In genomic region chr16:67873435-67874146, GRCh38 we compare ENCODE assay signal across 9 cellular contexts. TPM values are rescaled to one million over a fixed set of nuclear protein-coding genes. Genes with fewer than 3 reads are reported as not detected.
DNase-seq lines count a peak whose midpoint lies in the region; ATAC-seq, FAIRE-seq and TF ChIP-seq lines count a peak whose summit lies in the region.
"Had no signal": no experiment of that assay in that cellular context is flagged by ENCODE, and none has a peak within 500 bp of the region (broad histone marks: within the 10 kb centered on the region; RNA-seq: fewer than 3 reads in every experiment).

No MANE protein-coding gene starts in this region.

- no peak for FAIRE-seq in A549 (lab: Jason Lieb, UNC)
- FAIRE-seq: islet of Langerhans had no signal

- TF ChIP-seq EP300 in A549 (IDR thresholded peaks at IDR 0.05), result no peak

- CTCF ChIA-PET in A549 (lab: Yijun Ruan, JAX) (interaction anchor here (0.9 to 17.4 kb wide), 6 partner anchors 8 to 201 kb away, joined by 3 to 370 read pairs (median 6); partner anchors contain the start of genes CTRL, NRN1L and PSMB10), T-cell (lab: Charles Lee) (interaction anchor here in 1 of 2 donors (0.8 kb wide), 1 partner anchor 10 kb away, joined by 3 read pairs; no protein-coding TSS in a partner anchor)

- H3K27ac Mint-ChIP-seq in T-cell, result peak overlapping the region; percentile 89 to 91

- ATAC-seq in A549 (peak; percentile 1 to 47; a peak in 4 of 6 replicates), GM19452 (IDR thresholded peaks at IDR 0.05; ENCODE audit: unreplicated experiment) (peak; percentile 8), T-cell (replicated peaks in 1 of 4) (peak in 3 of 4 experiments; percentile 4 to 20 (median 15)), foreskin keratinocyte (peak; percentile 16), GM21786 (IDR thresholded peaks at IDR 0.05; ENCODE audit: unreplicated experiment) (no peak)

- H3K4me3 Mint-ChIP-seq in T-cell, result peak overlapping the region; percentile 90 to 95 (median 92)

- H3K36me3 Mint-ChIP-seq in T-cell, result peaks cover 25% of the 10 kb centered on the region

- H3K4me3 ChIP-seq in A549, result peak overlapping the region; percentile 99
- H3K4me3 ChIP-seq in skeletal muscle cell (ENCODE audit: low read depth, low read length), result peak overlapping the region; percentile 84

- TF ChIP-seq CTCF in A549 (IDR thresholded peaks at IDR 0.05) (no peak), foreskin keratinocyte (conservative IDR thresholded peaks at IDR 0.05) (no peak)

- H3K4me1 Mint-ChIP-seq in T-cell, result peaks cover 29 to 42% (median 35%) of the 10 kb centered on the region in 3 donors

- TF ChIP-seq POLR2A in A549 (IDR thresholded peaks at IDR 0.05; ENCODE audit: low read length), result no peak

- 7% methylated on average over 18 of the region's 20 CpGs for WGBS in A549 (ENCODE audit: missing lambda C conversion rate)

- no peaks in the 10 kb centered on the region for H3K27me3 ChIP-seq in foreskin keratinocyte

- no peaks in the 10 kb centered on the region for H3K27me3 Mint-ChIP-seq in T-cell

- H3K4me1 ChIP-seq in A549 (peaks cover 24% of the 10 kb centered on the region; the same call in 2 of the 3 replicates), foreskin keratinocyte (peaks cover 7% of the 10 kb centered on the region)

- DNase-seq in A549 (ENCODE audit: low read depth in 1 of 2, low spot score in 1 of 2), result no peak
- no peak for DNase-seq in T-cell
- no peak for DNase-seq in foreskin keratinocyte
- no peak for DNase-seq in skeletal muscle cell (ENCODE audit: low read depth)
- no peak for DNase-seq in occipital lobe (lab: John Stamatoyannopoulos, UW)
- DNase-seq in globus pallidus (ENCODE audit: low spot score), result no peak

- TF ChIP-seq RAD21 in A549 (conservative IDR thresholded peaks at IDR 0.05 in 1 of 2, IDR thresholded peaks at IDR 0.05 in 1 of 2), result no peak

- H3K9me3 Mint-ChIP-seq in T-cell, result no peaks in the 10 kb centered on the region

- POLR2A ChIA-PET in A549 (lab: Yijun Ruan, JAX), result interaction anchor here (0.8 to 0.9 kb wide), 2 partner anchors 11 to 28 kb away, joined by 4 to 5 read pairs; no protein-coding TSS in a partner anchor
- POLR2A ChIA-PET in T-cell (lab: Charles Lee), result interaction anchor here in 1 of 2 donors (0.6 kb wide), 1 partner anchor 835 kb away, joined by 5 read pairs; no protein-coding TSS in a partner anchor

- H3K4me2 ChIP-seq in A549, result peak overlapping the region; percentile 99

- H3K27ac ChIP-seq in A549 (peak overlapping the region; percentile 95 to 97), foreskin keratinocyte (peak overlapping the region; percentile 18)

- H3K9me3 ChIP-seq in A549, result no peaks in the 10 kb centered on the region

TF ChIP-seq in A549, 52 proteins besides CTCF, POLR2A, EP300 and RAD21:
- TF ChIP-seq MYC (IDR thresholded peaks at IDR 0.05; ENCODE audit: borderline replicate concordance, low read length) (no peak), PHF8 (IDR thresholded peaks at IDR 0.05; ENCODE audit: borderline replicate concordance, low read depth) (peak; percentile 9)

RNA-seq across cellular contexts. Expression of gene EDC4, which starts 0.7 kb away (rescaled TPM):
- polyA plus RNA-seq in A549 (2011; rRNA removed), result 21.0 and 35.3 TPM in 2 replicates
- polyA plus RNA-seq in A549 (2012; cell fraction: cytosol; rRNA removed), result 59.8 and 74.8 TPM in 2 replicates
- polyA plus RNA-seq in A549 (2012; cell fraction: nucleus; rRNA removed), result 294 and 395 TPM in 2 replicates
- polyA plus RNA-seq in A549 (2017; fragmentation: RNase III; extraction: RNeasy Plus Mini Kit Qiagen cat#74134 plus additional on column Dnase treatment), result 54.9 to 60.4 TPM (median 58.1 TPM) in 3 replicates
- 75.8 and 94.7 TPM in 2 replicates for polyA minus RNA-seq in A549 (2011; rRNA and poly(A)+ RNA removed)
- total RNA-seq in T-cell, result 100 to 1,000 TPM; 110 to 144 (median 136) TPM
- 52.4 and 53.6 TPM in 2 replicates for total RNA-seq in foreskin keratinocyte
- 34.1 and 39.6 TPM in 2 replicates for polyA plus RNA-seq in foreskin keratinocyte
- 45.2 TPM for total RNA-seq in occipital lobe

RNA-seq across cellular contexts. Expression of gene NRN1L, which starts 11.1 kb away (rescaled TPM):
- polyA plus RNA-seq in A549 (2011; rRNA removed), result 0.22 and 0.34 TPM in 2 replicates
- 0.24 and 0.34 TPM in 2 replicates for polyA plus RNA-seq in A549 (2012; cell fraction: cytosol; rRNA removed)
- polyA plus RNA-seq in A549 (2012; cell fraction: nucleus; rRNA removed), result 4.4 and 4.6 TPM in 2 replicates
- not detected in 3 replicates for polyA plus RNA-seq in A549 (2017; fragmentation: RNase III; extraction: RNeasy Plus Mini Kit Qiagen cat#74134 plus additional on column Dnase treatment)
- polyA minus RNA-seq in A549 (2011; rRNA and poly(A)+ RNA removed), result 0.33 TPM in 1 of 2 replicates, not detected in the other
- total RNA-seq in T-cell, result 1 to 10 TPM in 4 of 5 donors, under 1 TPM in 1; 0.72 to 5.3 (median 3.1) TPM
- not detected in 2 replicates for total RNA-seq in foreskin keratinocyte
- polyA plus RNA-seq in foreskin keratinocyte, result 0.11 TPM in 1 of 2 replicates, not detected in the other
- not detected for total RNA-seq in occipital lobe

RNA-seq across cellular contexts. Expression of gene PSKH1, which starts 19.5 kb away (rescaled TPM):
- polyA plus RNA-seq in A549 (2011; rRNA removed) (15.1 and 18.2 TPM in 2 replicates), A549 (2017; fragmentation: RNase III; extraction: RNeasy Plus Mini Kit Qiagen cat#74134 plus additional on column Dnase treatment) (14.6 to 15.8 TPM (median 15.7 TPM) in 3 replicates), foreskin keratinocyte (12.9 and 13.0 TPM in 2 replicates)
- polyA plus RNA-seq in A549 (2012; cell fraction: cytosol; rRNA removed), result 14.8 and 21.3 TPM in 2 replicates
- polyA plus RNA-seq in A549 (2012; cell fraction: nucleus; rRNA removed), result 25.1 and 25.3 TPM in 2 replicates
- polyA minus RNA-seq in A549 (2011; rRNA and poly(A)+ RNA removed), result 43.4 and 49.6 TPM in 2 replicates
- total RNA-seq in T-cell (10 to 100 TPM; 14.8 to 31.4 (median 28.1) TPM), foreskin keratinocyte (12.8 TPM in 2 replicates), occipital lobe (5.1 TPM)

RNA-seq across cellular contexts. Expression of gene CENPT, which starts 26.1 kb away (rescaled TPM):
- polyA plus RNA-seq in A549 (2011; rRNA removed) (18.2 and 19.1 TPM in 2 replicates), A549 (2017; fragmentation: RNase III; extraction: RNeasy Plus Mini Kit Qiagen cat#74134 plus additional on column Dnase treatment) (35.9 to 40.3 TPM (median 36.9 TPM) in 3 replicates), foreskin keratinocyte (36.7 and 37.5 TPM in 2 replicates)
- 40.2 and 42.7 TPM in 2 replicates for polyA plus RNA-seq in A549 (2012; cell fraction: cytosol; rRNA removed)
- 322 and 345 TPM in 2 replicates for polyA plus RNA-seq in A549 (2012; cell fraction: nucleus; rRNA removed)
- polyA minus RNA-seq in A549 (2011; rRNA and poly(A)+ RNA removed), result 23.4 and 24.1 TPM in 2 replicates
- total RNA-seq in T-cell (100 to 1,000 TPM in 3 of 5 donors, 10 to 100 TPM in 2; 85.0 to 117 (median 111) TPM), foreskin keratinocyte (30.5 and 36.1 TPM in 2 replicates), occipital lobe (19.7 TPM)

RNA-seq across cellular contexts. Expression of gene NUTF2, which starts 26.9 kb away (rescaled TPM):
- polyA plus RNA-seq in A549 (2011; rRNA removed), result 168 and 209 TPM in 2 replicates
- 585 and 606 TPM in 2 replicates for polyA plus RNA-seq in A549 (2012; cell fraction: cytosol; rRNA removed)
- polyA plus RNA-seq in A549 (2012; cell fraction: nucleus; rRNA removed), result 173 and 271 TPM in 2 replicates
- 270 to 301 TPM (median 287 TPM) in 3 replicates for polyA plus RNA-seq in A549 (2017; fragmentation: RNase III; extraction: RNeasy Plus Mini Kit Qiagen cat#74134 plus additional on column Dnase treatment)
- polyA minus RNA-seq in A549 (2011; rRNA and poly(A)+ RNA removed), result 446 and 461 TPM in 2 replicates
- total RNA-seq in T-cell, result 10 to 100 TPM; 37.4 to 55.0 (median 48.3) TPM
- total RNA-seq in foreskin keratinocyte, result 218 and 225 TPM in 2 replicates
- polyA plus RNA-seq in foreskin keratinocyte, result 257 and 263 TPM in 2 replicates
- total RNA-seq in occipital lobe, result 73.2 TPM
